Comparison of ENCODE assay signal across 9 cellular contexts in genomic region chr3:30625541-30626438, GRCh38. TPM values are rescaled to one million over a fixed set of nuclear protein-coding genes. Genes with fewer than 3 reads are reported as not detected.
A peak's percentile ranks its signal among the peaks of the same experiment; 100 is the strongest.
DNase-seq lines count a peak whose midpoint lies in the region; ATAC-seq and TF ChIP-seq lines count a peak whose summit lies in the region.
"Had no signal": no experiment of that assay in that cellular context is flagged by ENCODE, and none has a peak within 500 bp of the region (broad histone marks: within the 10 kb centered on the region; RNA-seq: fewer than 3 reads in every experiment).

No MANE protein-coding gene starts in this region.

- BruUV-seq in OCI-LY7 (replicated peaks; lab: Mats Ljungman, UMichigan), result no TSS peak

- H4K20me1 ChIP-seq in OCI-LY7 (ENCODE audit: insufficient read depth, low read length), result no peaks in the 10 kb centered on the region

- H3K9me3 ChIP-seq in OCI-LY7 (ENCODE audit: low read length) (no peaks in the 10 kb centered on the region), endodermal cell (ENCODE audit: control insufficient read depth, low read length) (no peaks in the 10 kb centered on the region)

- no peak overlapping the region for H2AFZ ChIP-seq in OCI-LY7 (ENCODE audit: low read length)

- H3K27me3 ChIP-seq in endodermal cell (ENCODE audit: control insufficient read depth, insufficient read depth, low read length, poor library complexity, severe bottlenecking), result no peaks in the 10 kb centered on the region

- peak overlapping the region; percentile 81 for H3K27ac ChIP-seq in OCI-LY7 (ENCODE audit: low read depth, low read length, poor library complexity, severe bottlenecking)
- no peak overlapping the region for H3K27ac ChIP-seq in endodermal cell (ENCODE audit: low read depth, low read length)

- no peak overlapping the region for H3K9ac ChIP-seq in endodermal cell (ENCODE audit: extremely low read depth, low read length, poor library complexity, severe bottlenecking)

- CTCF ChIA-PET in OCI-LY7 (lab: Charles Lee; ENCODE audit: unreplicated experiment) (no interaction called here), GM10248 (lab: Yijun Ruan, JAX) (interaction anchor here (1.3 kb wide), 1 partner anchor 151 kb away, joined by 3 read pairs; no protein-coding TSS in a partner anchor)

- 93 to 96% methylated on average over 3 to 4 of the region's 4 CpGs for WGBS in endodermal cell (ENCODE audit: insufficient coverage in 1 of 2, insufficient read length in 1 of 2), 2 experiments

- ATAC-seq in natural killer cell (no peak), HG02571 (IDR thresholded peaks at IDR 0.05; ENCODE audit: unreplicated experiment) (no peak)

- H3K4me3 Mint-ChIP-seq in endodermal cell (no peak overlapping the region), natural killer cell (no peak overlapping the region)

- H3K27ac Mint-ChIP-seq in endodermal cell (peak overlapping the region; percentile 46), natural killer cell (peak overlapping the region; percentile 80 to 84)

- DNase-seq in AG09319 (ENCODE audit: extremely low read depth, low read depth) (peak; percentile 31), OCI-LY7 (ENCODE audit: low spot score) (no peak), endodermal cell (no peak), natural killer cell (no peak), DMS 273 (lab: John Stamatoyannopoulos, UW; ENCODE audit: unreplicated experiment) (no peak), DMS153 treated with DMSO at 0.1 percent for 48 hours (lab: John Stamatoyannopoulos, UW; ENCODE audit: unreplicated experiment) (no peak), GM10248 (ENCODE audit: extremely low spot score) (no peak)
- DNase-seq: SIG-M5 had no signal

- H3K79me2 ChIP-seq in OCI-LY7 (ENCODE audit: insufficient read depth, low read depth, low read length), result peaks cover 97% of the 10 kb centered on the region; the same call in 1 of the 2 replicates

- peaks cover 99% of the 10 kb centered on the region for H3K4me1 ChIP-seq in OCI-LY7 (ENCODE audit: insufficient read depth, low read length, poor library complexity, severe bottlenecking)
- H3K4me1 ChIP-seq in endodermal cell (ENCODE audit: control insufficient read depth, insufficient read depth, low read length), result peaks cover 18% of the 10 kb centered on the region

- H3K4me1 Mint-ChIP-seq in endodermal cell, result peaks cover 59% of the 10 kb centered on the region
- peaks cover 74% of the 10 kb centered on the region in 2 donors for H3K4me1 Mint-ChIP-seq in natural killer cell

- H3K36me3 Mint-ChIP-seq in endodermal cell (ENCODE audit: low read depth) (peaks cover 24% of the 10 kb centered on the region), natural killer cell (no peaks in the 10 kb centered on the region)

- no peak for TF ChIP-seq CTCF in AG09319 (IDR thresholded peaks at IDR 0.05; ENCODE audit: low read depth, low read length)
- no peak for TF ChIP-seq CTCF in OCI-LY7 (conservative IDR thresholded peaks at IDR 0.05; ENCODE audit: low read length)
- TF ChIP-seq CTCF in endodermal cell (conservative IDR thresholded peaks at IDR 0.05), result no peak
- no peak for TF ChIP-seq CTCF in natural killer cell (IDR thresholded peaks at IDR 0.05)
- no peak for TF ChIP-seq CTCF in GM10248 (IDR thresholded peaks at IDR 0.05; ENCODE audit: control extremely low read depth, extremely low read depth, low read depth, missing control alignments)

- POLR2A ChIA-PET in OCI-LY7 (lab: Charles Lee), result interaction anchor here (1.1 to 5.9 kb wide), 4 partner anchors 12 to 32 kb away, joined by 3 to 76 read pairs (median 16); no protein-coding TSS in a partner anchor
- POLR2A ChIA-PET in GM10248 (lab: Yijun Ruan, JAX), result no interaction called here

- H3K9me3 Mint-ChIP-seq in endodermal cell, result no peaks in the 10 kb centered on the region
- no peaks in the 10 kb centered on the region for H3K9me3 Mint-ChIP-seq in natural killer cell

- H3K9me2 ChIP-seq in OCI-LY7 (ENCODE audit: insufficient read depth, low read length), result no peaks in the 10 kb centered on the region

- peak overlapping the region; percentile 68 for H3K4me2 ChIP-seq in OCI-LY7 (ENCODE audit: low read length)

- H3K36me3 ChIP-seq in OCI-LY7 (ENCODE audit: insufficient read depth, low read length), result peaks cover 38% of the 10 kb centered on the region
- peaks cover 14% of the 10 kb centered on the region for H3K36me3 ChIP-seq in endodermal cell (ENCODE audit: control insufficient read depth, insufficient read depth, low read length)

- H3K27me3 Mint-ChIP-seq in endodermal cell (ENCODE audit: insufficient read depth) (no peaks in the 10 kb centered on the region), natural killer cell (ENCODE audit: low read depth in 2 of 2) (no peaks in the 10 kb centered on the region)

- no peak overlapping the region for H3K4me3 ChIP-seq in OCI-LY7 (ENCODE audit: low read depth, low read length, poor library complexity, severe bottlenecking)
- no peak overlapping the region for H3K4me3 ChIP-seq in endodermal cell (ENCODE audit: low read length)

- intact Hi-C loops in OCI-LY7 (cut with micrococcal nuclease; ENCODE audit: unreplicated experiment) (no loop called here), natural killer cell (cut with micrococcal nuclease) (no loop called here)

RNA-seq across cellular contexts. Expression of gene TGFBR2, which starts 19.4 kb away (rescaled TPM):
- 28.1 and 29.6 TPM in 2 replicates for total RNA-seq in OCI-LY7 (2014; rRNA removed; shearing (Covaris generic))
- total RNA-seq in OCI-LY7 (2022) (25.2 and 29.5 TPM in 2 replicates), endodermal cell (1 to 10 TPM; 6.0 to 9.6 TPM), natural killer cell (100 to 1,000 TPM in 1 of 3 donors, 10 to 100 TPM in 2; 70.4 to 113 (median 99.3) TPM)
- 3.9 TPM for polyA plus RNA-seq in endodermal cell (2013, experiment 1 of 2)
- 3.6 TPM for polyA plus RNA-seq in endodermal cell (2013, experiment 2 of 2)
